1 cellular context compared by ENCODE assay signal in the genomic region with DNA sequence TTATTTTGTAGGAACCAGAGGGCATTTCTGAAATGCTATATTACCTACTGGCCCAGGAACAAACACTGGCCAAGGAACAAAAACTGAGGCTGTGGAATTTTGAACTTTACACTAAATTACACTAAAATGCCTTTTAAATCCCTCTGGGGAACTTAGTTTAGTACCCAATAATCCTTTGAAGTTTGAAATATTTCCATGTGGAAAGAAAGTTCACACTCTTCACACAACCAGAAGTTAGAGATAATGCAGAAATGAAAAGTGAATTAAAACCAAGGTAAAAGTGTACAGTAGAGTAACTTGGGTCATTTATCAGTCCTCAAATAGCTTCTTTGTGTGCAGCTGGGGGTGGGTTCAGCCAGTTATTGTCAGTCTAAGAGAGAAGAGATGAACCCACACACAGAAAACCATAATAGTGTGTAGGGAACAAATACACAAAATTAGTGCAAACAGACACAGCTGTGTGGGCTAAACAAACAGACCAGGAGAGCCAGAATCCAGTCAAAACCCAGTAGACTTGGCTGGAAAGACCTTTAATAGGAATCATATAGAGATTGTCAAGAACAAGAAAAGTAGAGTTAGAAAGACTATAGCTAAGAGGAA.
TF ChIP-seq lines count a peak whose summit lies in the region.

No MANE protein-coding gene starts in this region.

TF ChIP-seq in HepG2, 621 proteins besides CTCF, POLR2A, EP300 and RAD21 (continues in another document):
- TF ChIP-seq NR2C2 (CRISPR knock-in tag; IDR thresholded peaks at IDR 0.05; ENCODE audit: borderline replicate concordance) (no peak), DNMT3B (CRISPR knock-in tag; conservative IDR thresholded peaks at IDR 0.05) (no peak), ZNF609 (CRISPR knock-in tag; IDR thresholded peaks at IDR 0.05; ENCODE audit: borderline replicate concordance) (no peak), SMAD1 (CRISPR knock-in tag; IDR thresholded peaks at IDR 0.05; ENCODE audit: borderline replicate concordance, low read depth) (no peak), FLYWCH1 (CRISPR knock-in tag; IDR thresholded peaks at IDR 0.05) (no peak), CBFB (CRISPR knock-in tag; IDR thresholded peaks at IDR 0.05) (no peak), ERF (CRISPR knock-in tag; IDR thresholded peaks at IDR 0.05) (no peak), PRPF4 (IDR thresholded peaks at IDR 0.05; ENCODE audit: low read depth, low read length, poor library complexity, severe bottlenecking) (no peak), ZNF775 (CRISPR knock-in tag; IDR thresholded peaks at IDR 0.05; ENCODE audit: borderline replicate concordance) (no peak), PPARG (CRISPR knock-in tag; conservative IDR thresholded peaks at IDR 0.05) (peak; percentile 85), ZNF597 (CRISPR knock-in tag; IDR thresholded peaks at IDR 0.05) (no peak), ZZZ3 (CRISPR knock-in tag; IDR thresholded peaks at IDR 0.05; ENCODE audit: borderline replicate concordance) (no peak), SUZ12 (IDR thresholded peaks at IDR 0.05; ENCODE audit: low read depth, low read length) (no peak), ZBTB20 (CRISPR knock-in tag; IDR thresholded peaks at IDR 0.05; ENCODE audit: borderline replicate concordance, low read depth) (no peak), RBM39 (IDR thresholded peaks at IDR 0.05; ENCODE audit: low read depth, low read length, poor library complexity, severe bottlenecking) (no peak), ZHX2 (IDR thresholded peaks at IDR 0.05; ENCODE audit: low read depth) (no peak), ZHX2 (CRISPR knock-in tag; IDR thresholded peaks at IDR 0.05; ENCODE audit: borderline replicate concordance) (no peak), ZNF205 (CRISPR knock-in tag; IDR thresholded peaks at IDR 0.05) (no peak), ZNF510 (CRISPR knock-in tag; IDR thresholded peaks at IDR 0.05; ENCODE audit: low read depth) (no peak), SALL2 (CRISPR knock-in tag; IDR thresholded peaks at IDR 0.05) (no peak), E2F5 (CRISPR knock-in tag; conservative IDR thresholded peaks at IDR 0.05) (no peak), CBX1 (IDR thresholded peaks at IDR 0.05; ENCODE audit: low read depth) (no peak), ZNF260 (CRISPR knock-in tag; IDR thresholded peaks at IDR 0.05; ENCODE audit: borderline replicate concordance, low read depth) (no peak), AFF4 (CRISPR knock-in tag; IDR thresholded peaks at IDR 0.05) (no peak), HDAC2 (CRISPR knock-in tag; IDR thresholded peaks at IDR 0.05) (no peak), ZNF747 (CRISPR knock-in tag; IDR thresholded peaks at IDR 0.05; ENCODE audit: borderline replicate concordance) (no peak), NBN (conservative IDR thresholded peaks at IDR 0.05) (no peak), SOX5 (CRISPR knock-in tag; IDR thresholded peaks at IDR 0.05; ENCODE audit: borderline replicate concordance) (peak; percentile 21; the same call in 1 of the 2 replicates)
- TF ChIP-seq, protein P1, sequence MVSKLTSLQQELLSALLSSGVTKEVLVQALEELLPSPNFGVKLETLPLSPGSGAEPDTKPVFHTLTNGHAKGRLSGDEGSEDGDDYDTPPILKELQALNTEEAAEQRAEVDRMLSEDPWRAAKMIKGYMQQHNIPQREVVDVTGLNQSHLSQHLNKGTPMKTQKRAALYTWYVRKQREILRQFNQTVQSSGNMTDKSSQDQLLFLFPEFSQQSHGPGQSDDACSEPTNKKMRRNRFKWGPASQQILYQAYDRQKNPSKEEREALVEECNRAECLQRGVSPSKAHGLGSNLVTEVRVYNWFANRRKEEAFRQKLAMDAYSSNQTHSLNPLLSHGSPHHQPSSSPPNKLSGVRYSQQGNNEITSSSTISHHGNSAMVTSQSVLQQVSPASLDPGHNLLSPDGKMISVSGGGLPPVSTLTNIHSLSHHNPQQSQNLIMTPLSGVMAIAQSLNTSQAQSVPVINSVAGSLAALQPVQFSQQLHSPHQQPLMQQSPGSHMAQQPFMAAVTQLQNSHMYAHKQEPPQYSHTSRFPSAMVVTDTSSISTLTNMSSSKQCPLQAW (CRISPR knock-in tag; IDR thresholded peaks at IDR 0.05), result no peak
- TF ChIP-seq, protein P2, sequence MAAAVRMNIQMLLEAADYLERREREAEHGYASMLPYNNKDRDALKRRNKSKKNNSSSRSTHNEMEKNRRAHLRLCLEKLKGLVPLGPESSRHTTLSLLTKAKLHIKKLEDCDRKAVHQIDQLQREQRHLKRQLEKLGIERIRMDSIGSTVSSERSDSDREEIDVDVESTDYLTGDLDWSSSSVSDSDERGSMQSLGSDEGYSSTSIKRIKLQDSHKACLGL (CRISPR knock-in tag; IDR thresholded peaks at IDR 0.05), result no peak
- TF ChIP-seq, protein P3, sequence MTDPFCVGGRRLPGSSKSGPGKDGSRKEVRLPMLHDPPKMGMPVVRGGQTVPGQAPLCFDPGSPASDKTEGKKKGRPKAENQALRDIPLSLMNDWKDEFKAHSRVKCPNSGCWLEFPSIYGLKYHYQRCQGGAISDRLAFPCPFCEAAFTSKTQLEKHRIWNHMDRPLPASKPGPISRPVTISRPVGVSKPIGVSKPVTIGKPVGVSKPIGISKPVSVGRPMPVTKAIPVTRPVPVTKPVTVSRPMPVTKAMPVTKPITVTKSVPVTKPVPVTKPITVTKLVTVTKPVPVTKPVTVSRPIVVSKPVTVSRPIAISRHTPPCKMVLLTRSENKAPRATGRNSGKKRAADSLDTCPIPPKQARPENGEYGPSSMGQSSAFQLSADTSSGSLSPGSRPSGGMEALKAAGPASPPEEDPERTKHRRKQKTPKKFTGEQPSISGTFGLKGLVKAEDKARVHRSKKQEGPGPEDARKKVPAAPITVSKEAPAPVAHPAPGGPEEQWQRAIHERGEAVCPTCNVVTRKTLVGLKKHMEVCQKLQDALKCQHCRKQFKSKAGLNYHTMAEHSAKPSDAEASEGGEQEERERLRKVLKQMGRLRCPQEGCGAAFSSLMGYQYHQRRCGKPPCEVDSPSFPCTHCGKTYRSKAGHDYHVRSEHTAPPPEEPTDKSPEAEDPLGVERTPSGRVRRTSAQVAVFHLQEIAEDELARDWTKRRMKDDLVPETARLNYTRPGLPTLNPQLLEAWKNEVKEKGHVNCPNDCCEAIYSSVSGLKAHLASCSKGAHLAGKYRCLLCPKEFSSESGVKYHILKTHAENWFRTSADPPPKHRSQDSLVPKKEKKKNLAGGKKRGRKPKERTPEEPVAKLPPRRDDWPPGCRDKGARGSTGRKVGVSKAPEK (CRISPR knock-in tag; IDR thresholded peaks at IDR 0.05; ENCODE audit: borderline replicate concordance), result no peak
